Comparison of ENCODE assay signal across 8 cellular contexts in genomic region chr21:40191616-40192015, GRCh38.
"Had no signal": no experiment of that assay in that cellular context is flagged by ENCODE, and none has a peak within 500 bp of the region (broad histone marks: within the 10 kb centered on the region; RNA-seq: fewer than 3 reads in every experiment).

No MANE protein-coding gene starts in this region.

- DNase-seq: GM23248, GOT3, H7, H9, HCEC 1CT, HFFc6 had no signal

- H3K4me3 ChIP-seq: GM23248, GM23338, HAP-1 had no signal

- H3K36me3 ChIP-seq: HAP-1 had no signal

- H3K4me2 ChIP-seq: GM23338 had no signal

- H2AFZ ChIP-seq: GM23248, GM23338 had no signal

- H3K9ac ChIP-seq: GM23248 had no signal

- H3K4me1 ChIP-seq: HAP-1 had no signal

- H3K27ac ChIP-seq: GM23248 had no signal
